Comparison of ENCODE assay signal across 1 cellular context in genomic region chr11:64619811-64620285, GRCh38.
TF ChIP-seq lines count a peak whose summit lies in the region.

No MANE protein-coding gene starts in this region.

TF ChIP-seq in K562, 482 proteins besides CTCF, POLR2A, EP300 and RAD21 (continued from another document):
- TF ChIP-seq, protein P1, sequence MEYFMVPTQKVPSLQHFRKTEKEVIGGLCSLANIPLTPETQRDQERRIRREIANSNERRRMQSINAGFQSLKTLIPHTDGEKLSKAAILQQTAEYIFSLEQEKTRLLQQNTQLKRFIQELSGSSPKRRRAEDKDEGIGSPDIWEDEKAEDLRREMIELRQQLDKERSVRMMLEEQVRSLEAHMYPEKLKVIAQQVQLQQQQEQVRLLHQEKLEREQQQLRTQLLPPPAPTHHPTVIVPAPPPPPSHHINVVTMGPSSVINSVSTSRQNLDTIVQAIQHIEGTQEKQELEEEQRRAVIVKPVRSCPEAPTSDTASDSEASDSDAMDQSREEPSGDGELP (CRISPR knock-in tag; IDR thresholded peaks at IDR 0.05; ENCODE audit: borderline replicate concordance): 0 out of 2 replicates have a peak, but pooled peaks have one; percentile 27
- no peak for TF ChIP-seq NFIX (CRISPR knock-in tag; IDR thresholded peaks at IDR 0.05; ENCODE audit: low read depth)
- no peak for TF ChIP-seq HOXB6 (CRISPR knock-in tag; IDR thresholded peaks at IDR 0.05; ENCODE audit: borderline replicate concordance)
- TF ChIP-seq JUND (IDR thresholded peaks at IDR 0.05; ENCODE audit: borderline replicate concordance, low read depth, low read length): peak; percentile 72
- TF ChIP-seq JUND (tag; IDR thresholded peaks at IDR 0.05; ENCODE audit: borderline replicate concordance, low read depth, low read length): peak; percentile 24; the same call in 1 of the 3 replicates
- TF ChIP-seq AFF1 (IDR thresholded peaks at IDR 0.05; ENCODE audit: low read depth in 1 of 2, partially characterized antibody in 2 of 2): peak in 1 of 2 experiments; percentile 95
- peak; percentile 56 for TF ChIP-seq CHD2 (IDR thresholded peaks at IDR 0.05; ENCODE audit: low read depth, low read length)
- TF ChIP-seq USF2 (CRISPR knock-in tag; IDR thresholded peaks at IDR 0.05): no peak
- TF ChIP-seq SIX5 (IDR thresholded peaks at IDR 0.05; ENCODE audit: borderline replicate concordance in 1 of 2, insufficient read depth in 1 of 2, low read depth in 1 of 2, low read length in 2 of 2): peak; percentile 67 to 75
- peak; percentile 90 for TF ChIP-seq ZNF143 (CRISPR knock-in tag; IDR thresholded peaks at IDR 0.05)
- peak; percentile 88 for TF ChIP-seq ZFX (CRISPR knock-in tag; IDR thresholded peaks at IDR 0.05)
- peak; percentile 90 for TF ChIP-seq ZNF24 (IDR thresholded peaks at IDR 0.05)
